14 cellular contexts compared by ENCODE assay signal in the genomic region with DNA sequence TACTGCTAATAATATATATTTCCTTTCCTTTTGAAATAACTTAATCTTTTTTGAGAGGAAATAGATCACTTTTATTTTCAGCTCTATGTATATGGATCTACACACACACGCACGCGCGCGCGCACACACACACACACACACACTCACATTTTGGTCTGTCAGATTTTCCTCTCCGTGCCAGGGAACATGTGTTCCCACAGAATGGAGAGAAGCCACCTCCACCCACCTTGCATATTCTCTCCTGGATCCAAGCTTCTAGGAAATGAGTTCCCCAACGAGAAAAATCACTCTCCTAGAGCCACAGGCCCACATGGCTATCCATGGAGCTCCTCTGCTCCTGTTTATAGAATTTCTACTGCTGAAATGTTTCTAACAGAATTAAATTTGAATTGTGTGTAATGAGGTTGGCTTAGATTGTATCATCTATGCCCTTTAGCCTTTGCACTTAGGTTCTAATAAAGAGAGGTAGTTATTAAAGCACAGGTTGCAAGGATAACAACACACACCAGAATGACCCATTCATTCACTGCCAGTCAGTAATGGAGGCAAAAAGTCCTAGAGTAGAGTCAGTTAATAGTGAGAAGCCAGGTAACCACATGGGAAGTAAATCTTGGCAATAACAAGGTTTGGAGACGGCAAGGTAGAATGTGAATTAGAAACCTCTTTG. TPM values are rescaled to one million over a fixed set of nuclear protein-coding genes. Genes with fewer than 3 reads are reported as not detected.
"Had no signal": no experiment of that assay in that cellular context is flagged by ENCODE, and none has a peak within 500 bp of the region (broad histone marks: within the 10 kb centered on the region; RNA-seq: fewer than 3 reads in every experiment).

No MANE protein-coding gene starts in this region.

- H3K36me3 Mint-ChIP-seq: brain had no signal

- H3K4me3 ChIP-seq: Peyer's patch, SJCRH30 had no signal

- H3K36me3 ChIP-seq: Peyer's patch, SJCRH30 had no signal

- DNase-seq: activated naive CD8-positive, alpha-beta T cell treated with anti-CD3 and anti-CD28 coated beads, Interleukin-2, amount 10 ng/mL, durations not matched to agents 7 days and 5 days; NCI-H1417 treated with DMSO at 0.1 percent for 48 hours; Right ventricle myocardium superior had no signal

- H3K4me1 Mint-ChIP-seq: brain; central memory CD8-positive, alpha-beta T cell had no signal

- H3K9ac ChIP-seq: SK-N-SH had no signal

- H3K9me3 Mint-ChIP-seq: activated CD8-positive, alpha-beta T cell treated with anti-CD3 and anti-CD28 coated beads for 36 hours; activated naive CD8-positive, alpha-beta T cell treated with anti-CD3 and anti-CD28 coated beads, Interleukin-2, amount 10 ng/mL, durations not matched to agents 7 days and 5 days; activated T-cell treated with anti-CD3 and anti-CD28 coated beads, Interleukin-2, amount 50 U/mL, for 72 hours; activated T-helper 2 cell treated with anti-CD3 and anti-CD28 coated beads, Interferon-gamma antibody, Interleukin-2, Interleukin-4, amounts not matched to agents 10 μg/mL and 5 μg/mL and 100 μg/mL, durations not matched to agents 14 hours and 24 hours and 36 hours; central memory CD8-positive, alpha-beta T cell; T-helper 2 cell treated with Interferon-gamma antibody and Interleukin-4, amounts not matched to agents 5 μg/mL and 100 μg/mL, for 36 hours had no signal

- H3K27me3 ChIP-seq: Peyer's patch, SJCRH30 had no signal

- H3K27ac Mint-ChIP-seq: activated CD8-positive, alpha-beta T cell treated with anti-CD3 and anti-CD28 coated beads for 36 hours; activated naive CD8-positive, alpha-beta T cell treated with anti-CD3 and anti-CD28 coated beads, Interleukin-2, amount 10 ng/mL, durations not matched to agents 7 days and 5 days; activated T-cell treated with anti-CD3 and anti-CD28 coated beads, Interleukin-2, amount 50 U/mL, for 72 hours; activated T-helper 2 cell treated with anti-CD3 and anti-CD28 coated beads, Interferon-gamma antibody, Interleukin-2, Interleukin-4, amounts not matched to agents 10 μg/mL and 5 μg/mL and 100 μg/mL, durations not matched to agents 14 hours and 24 hours and 36 hours; T-helper 2 cell treated with Interferon-gamma antibody and Interleukin-4, amounts not matched to agents 5 μg/mL and 100 μg/mL, for 36 hours had no signal

- ATAC-seq: activated CD4-positive, CD25-positive, alpha-beta regulatory T cell treated with anti-CD3 and anti-CD28 coated beads, Interleukin-2, amount 50 U/mL, for 24 hours had no signal

- H3K27ac ChIP-seq: Peyer's patch, RWPE1, SJCRH30 had no signal

- H3K9me3 ChIP-seq: Peyer's patch, SJCRH30, SK-N-SH had no signal

- H3K4me2 ChIP-seq: SK-N-SH had no signal

- H3K27me3 Mint-ChIP-seq: activated CD8-positive, alpha-beta T cell treated with anti-CD3 and anti-CD28 coated beads for 36 hours; activated naive CD8-positive, alpha-beta T cell treated with anti-CD3 and anti-CD28 coated beads, Interleukin-2, amount 10 ng/mL, durations not matched to agents 7 days and 5 days; brain; central memory CD8-positive, alpha-beta T cell had no signal

- H3K4me1 ChIP-seq: Peyer's patch, SJCRH30 had no signal

- H3K4me3 Mint-ChIP-seq: activated CD8-positive, alpha-beta T cell treated with anti-CD3 and anti-CD28 coated beads for 36 hours; activated naive CD8-positive, alpha-beta T cell treated with anti-CD3 and anti-CD28 coated beads, Interleukin-2, amount 10 ng/mL, durations not matched to agents 7 days and 5 days; activated T-cell treated with anti-CD3 and anti-CD28 coated beads, Interleukin-2, amount 50 U/mL, for 72 hours; brain; central memory CD8-positive, alpha-beta T cell; T-helper 2 cell treated with Interferon-gamma antibody and Interleukin-4, amounts not matched to agents 5 μg/mL and 100 μg/mL, for 36 hours had no signal

RNA-seq across cellular contexts. Expression of a gene that starts 19.7 kb away (rescaled TPM):
- total RNA-seq: SJCRH30 had no signal

RNA-seq across cellular contexts. Expression of a gene that starts 55.6 kb away (rescaled TPM):
- total RNA-seq: activated CD8-positive, alpha-beta T cell treated with anti-CD3 and anti-CD28 coated beads for 36 hours; activated naive CD8-positive, alpha-beta T cell treated with anti-CD3 and anti-CD28 coated beads, Interleukin-2, amount 10 ng/mL, durations not matched to agents 7 days and 5 days; activated T-cell treated with anti-CD3 and anti-CD28 coated beads, Interleukin-2, amount 50 U/mL, for 72 hours; activated T-helper 2 cell treated with anti-CD3 and anti-CD28 coated beads, Interferon-gamma antibody, Interleukin-2, Interleukin-4, amounts not matched to agents 10 μg/mL and 5 μg/mL and 100 μg/mL, durations not matched to agents 14 hours and 24 hours and 36 hours had no signal
